ENCODE assay signal across 28 cellular contexts in genomic region chr3:47280519-47280918, GRCh38. TPM values are rescaled to one million over a fixed set of nuclear protein-coding genes. Genes with fewer than 3 reads are reported as not detected.
DNase-seq lines count a peak whose midpoint lies in the region; ATAC-seq, FAIRE-seq and TF ChIP-seq lines count a peak whose summit lies in the region.
"Had no signal": no experiment of that assay in that cellular context is flagged by ENCODE, and none has a peak within 500 bp of the region (broad histone marks: within the 10 kb centered on the region; RNA-seq: fewer than 3 reads in every experiment).

No MANE protein-coding gene starts in this region.

- no peak overlapping the region for H2AFZ ChIP-seq in PC-3 (ENCODE audit: low read length)

- no peak for TF ChIP-seq RAD21 in A549 (conservative IDR thresholded peaks at IDR 0.05 in 1 of 2, IDR thresholded peaks at IDR 0.05 in 1 of 2)

- H3K4me2 ChIP-seq in A549 (peak overlapping the region; percentile 75), PC-3 (ENCODE audit: low read length) (peak overlapping the region; percentile 96)

- intact Hi-C loops in PC-3 (cut with micrococcal nuclease), result loop anchor here (5.0 to 10.0 kb wide), 3 partner anchors 104 to 192 kb away; partner anchors contain the start of genes PTPN23 and SETD2

- CTCF ChIA-PET in A549 (lab: Yijun Ruan, JAX), result interaction anchor here (0.6 kb wide), 1 partner anchor 22 kb away, joined by 3 read pairs; no protein-coding TSS in a partner anchor
- CTCF ChIA-PET in CD8-positive, alpha-beta memory T cell (lab: Charles Lee), result no interaction called here
- CTCF ChIA-PET in PC-3 (lab: Charles Lee), result no interaction called here
- CTCF ChIA-PET in HEK293T (lab: Yijun Ruan, JAX), result no interaction called here

- DNase-seq in A549 (ENCODE audit: low read depth in 1 of 2, low spot score in 1 of 2) (no peak), PC-3 (no peak), mesenteric fat pad (ENCODE audit: low spot score) (peak; percentile 45), HEK293T (ENCODE audit: extremely low spot score) (no peak), NCI-H128 (lab: John Stamatoyannopoulos, UW; ENCODE audit: unreplicated experiment) (no peak), DMS 273 (lab: John Stamatoyannopoulos, UW; ENCODE audit: unreplicated experiment) (no peak)
- DNase-seq in CD8-positive, alpha-beta memory T cell, result no peak
- DNase-seq: activated CD4-positive, alpha-beta T cell treated with anti-CD3 and anti-CD28 coated beads for 4 hours; activated CD8-positive, alpha-beta memory T cell treated with anti-CD3 and anti-CD28 coated beads, Interleukin-2, amount 10 ng/mL, durations not matched to agents 7 days and 5 days; activated naive CD4-positive, alpha-beta T cell; activated T-cell treated with anti-CD3 and anti-CD28 coated beads, Interleukin-2, amount 50 U/mL, for 48 hours; glutamatergic neuron; GOT3; MG63; NCI-H1417; NCI-H2029 treated with DMSO at 0.1 percent for 48 hours; NCI-H2227 treated with DMSO at 0.1 percent for 48 hours; posterior cingulate gyrus; RPMI8226; stimulated activated CD4-positive, alpha-beta T cell treated with anti-CD3 and anti-CD28 coated beads, Interleukin-4, amount 100 ng/mL, for 24 hours; upper lobe of left lung had no signal

- ATAC-seq in A549 (no peak), PC-3 (no peak), HG02840 (IDR thresholded peaks at IDR 0.05; ENCODE audit: low FRiP score, unreplicated experiment) (no peak)
- ATAC-seq: activated CD8-positive, alpha-beta memory T cell treated with anti-CD3 and anti-CD28 coated beads, Interleukin-2, amount 10 ng/mL, durations not matched to agents 7 days and 5 days; sciatic nerve; stimulated activated effector memory CD8-positive, alpha-beta T cell treated with anti-CD3 and anti-CD28 coated beads, Interleukin-12 subunit alpha, Interleukin-12 subunit beta, amount 100 ng/mL, for 72 hours had no signal

- H3K27me3 Mint-ChIP-seq in CD8-positive, alpha-beta memory T cell, result peaks cover 0 to 6% of the 10 kb centered on the region in 2 donors
- H3K27me3 Mint-ChIP-seq: activated CD8-positive, alpha-beta memory T cell treated with anti-CD3 and anti-CD28 coated beads, Interleukin-2, amount 10 ng/mL, durations not matched to agents 7 days and 5 days had no signal

- peaks cover 0 to 16% (median 0%) of the 10 kb centered on the region in 3 donors for H3K36me3 Mint-ChIP-seq in CD8-positive, alpha-beta memory T cell

- H3K36me3 ChIP-seq in CD8-positive, alpha-beta memory T cell (ENCODE audit: insufficient read depth, low read length), result no peaks in the 10 kb centered on the region
- peaks cover 3% of the 10 kb centered on the region; the same call in 1 of the 2 replicates for H3K36me3 ChIP-seq in PC-3 (ENCODE audit: low read depth, low read length)

- no peaks in the 10 kb centered on the region for H3K27me3 ChIP-seq in CD8-positive, alpha-beta memory T cell (ENCODE audit: insufficient read depth, low read length, poor library complexity, severe bottlenecking)
- H3K27me3 ChIP-seq in PC-3 (ENCODE audit: low read length), result no peaks in the 10 kb centered on the region
- H3K27me3 ChIP-seq: MG63, upper lobe of left lung had no signal

- peaks cover 22 to 37% (median 31%) of the 10 kb centered on the region in 3 donors for H3K4me1 Mint-ChIP-seq in CD8-positive, alpha-beta memory T cell

- H3F3A ChIP-seq in PC-3 (ENCODE audit: low read length, unreplicated experiment), result no peaks in the 10 kb centered on the region

- 89% methylated on average over 5 of the region's 5 CpGs for WGBS in A549 (ENCODE audit: missing lambda C conversion rate)

- H3K79me2 ChIP-seq in PC-3 (ENCODE audit: low read length), result peaks cover 49% of the 10 kb centered on the region

- no peak overlapping the region for H3K4me3 ChIP-seq in A549
- H3K4me3 ChIP-seq in CD8-positive, alpha-beta memory T cell (ENCODE audit: low read length), result no peak overlapping the region
- peak overlapping the region; percentile 91; the same call in 1 of the 2 replicates for H3K4me3 ChIP-seq in PC-3 (ENCODE audit: low read length)
- H3K4me3 ChIP-seq: MG63 had no signal

- H3K4me1 ChIP-seq in A549 (peaks cover 13% of the 10 kb centered on the region), PC-3 (ENCODE audit: insufficient read depth, low read length) (peaks cover 12% of the 10 kb centered on the region)
- H3K4me1 ChIP-seq in CD8-positive, alpha-beta memory T cell (ENCODE audit: insufficient read depth, low read length), result peaks cover 32% of the 10 kb centered on the region

- H3K27ac ChIP-seq in A549 (no peak overlapping the region), PC-3 (ENCODE audit: low read length) (no peak overlapping the region)
- H3K27ac ChIP-seq in CD8-positive, alpha-beta memory T cell (ENCODE audit: low read depth, low read length), result no peak overlapping the region

- H4K20me1 ChIP-seq in PC-3 (ENCODE audit: low read length), result no peaks in the 10 kb centered on the region; the same call in 1 of the 2 replicates

- FAIRE-seq in A549 (lab: Jason Lieb, UNC), result no peak
- FAIRE-seq: D721Med, keratinocyte had no signal

- no peaks in the 10 kb centered on the region for H3K9me2 ChIP-seq in PC-3 (replicated peaks; ENCODE audit: low read length)

- BruUV-seq in PC-3 (replicated peaks; lab: Mats Ljungman, UMichigan), result no TSS peak

- no peaks in the 10 kb centered on the region for H3K9me3 Mint-ChIP-seq in CD8-positive, alpha-beta memory T cell
- H3K9me3 Mint-ChIP-seq: CD14-positive monocyte; stimulated activated effector memory CD8-positive, alpha-beta T cell treated with anti-CD3 and anti-CD28 coated beads, Interleukin-12 subunit alpha, Interleukin-12 subunit beta, amount 100 ng/mL, for 72 hours; T-helper 1 cell treated with Interleukin-12 subunit alpha and Interleukin-12 subunit beta and Interleukin-4 antibody, amounts not matched to agents 30 μg/mL and 1 μg/mL, for 36 hours had no signal

- no peak for TF ChIP-seq POLR2A in A549 (IDR thresholded peaks at IDR 0.05; ENCODE audit: low read length)

- no peak for TF ChIP-seq CTCF in A549 (IDR thresholded peaks at IDR 0.05)
- TF ChIP-seq CTCF in PC-3 (conservative IDR thresholded peaks at IDR 0.05; ENCODE audit: low read depth, low read length), result no peak

- H3K4me3 Mint-ChIP-seq in CD8-positive, alpha-beta memory T cell, result peak overlapping the region in 3 of 7 donors; percentile 8 to 99 (median 95)
- H3K4me3 Mint-ChIP-seq: activated CD8-positive, alpha-beta memory T cell treated with anti-CD3 and anti-CD28 coated beads, Interleukin-2, amount 10 ng/mL, durations not matched to agents 7 days and 5 days; CD14-positive monocyte; stimulated activated effector memory CD8-positive, alpha-beta T cell treated with anti-CD3 and anti-CD28 coated beads, Interleukin-12 subunit alpha, Interleukin-12 subunit beta, amount 100 ng/mL, for 72 hours had no signal

- H3K9ac ChIP-seq in PC-3 (ENCODE audit: low read length), result no peak overlapping the region

- H3K9me3 ChIP-seq in A549 (no peaks in the 10 kb centered on the region), PC-3 (ENCODE audit: low read length) (no peaks in the 10 kb centered on the region)
- no peaks in the 10 kb centered on the region for H3K9me3 ChIP-seq in CD8-positive, alpha-beta memory T cell (ENCODE audit: low read length)
- H3K9me3 ChIP-seq: MG63, upper lobe of left lung had no signal

- H3K27ac Mint-ChIP-seq in CD8-positive, alpha-beta memory T cell, result peak overlapping the region in 7 of 8 donors; percentile 14 to 100 (median 79)
- H3K27ac Mint-ChIP-seq: activated CD8-positive, alpha-beta memory T cell treated with anti-CD3 and anti-CD28 coated beads, Interleukin-2, amount 10 ng/mL, durations not matched to agents 7 days and 5 days; T-helper 1 cell treated with Interleukin-12 subunit alpha and Interleukin-12 subunit beta and Interleukin-4 antibody, amounts not matched to agents 30 μg/mL and 1 μg/mL, for 36 hours had no signal

- no peak for TF ChIP-seq EP300 in A549 (IDR thresholded peaks at IDR 0.05)

- POLR2A ChIA-PET in A549 (lab: Yijun Ruan, JAX) (no interaction called here), PC-3 (lab: Charles Lee; ENCODE audit: unreplicated experiment) (interaction anchor here (0.6 kb wide), 1 partner anchor 59 kb away, joined by 8 read pairs; no protein-coding TSS in a partner anchor), HEK293T (lab: Yijun Ruan, JAX) (no interaction called here)
- POLR2A ChIA-PET in CD8-positive, alpha-beta memory T cell (lab: Charles Lee), result no interaction called here

TF ChIP-seq in HEK293T, 16 proteins besides CTCF, POLR2A, EP300 and RAD21:
- TF ChIP-seq FOXM1 (IDR thresholded peaks at IDR 0.05; ENCODE audit: borderline replicate concordance) (no peak), FOXA1 (IDR thresholded peaks at IDR 0.05) (no peak), SUZ12 (IDR thresholded peaks at IDR 0.05) (no peak), ARNT (IDR thresholded peaks at IDR 0.05) (no peak), HDGF (IDR thresholded peaks at IDR 0.05; ENCODE audit: borderline replicate concordance) (no peak), CTBP1 (IDR thresholded peaks at IDR 0.05; ENCODE audit: borderline replicate concordance) (no peak)
- TF ChIP-seq, protein P1, sequence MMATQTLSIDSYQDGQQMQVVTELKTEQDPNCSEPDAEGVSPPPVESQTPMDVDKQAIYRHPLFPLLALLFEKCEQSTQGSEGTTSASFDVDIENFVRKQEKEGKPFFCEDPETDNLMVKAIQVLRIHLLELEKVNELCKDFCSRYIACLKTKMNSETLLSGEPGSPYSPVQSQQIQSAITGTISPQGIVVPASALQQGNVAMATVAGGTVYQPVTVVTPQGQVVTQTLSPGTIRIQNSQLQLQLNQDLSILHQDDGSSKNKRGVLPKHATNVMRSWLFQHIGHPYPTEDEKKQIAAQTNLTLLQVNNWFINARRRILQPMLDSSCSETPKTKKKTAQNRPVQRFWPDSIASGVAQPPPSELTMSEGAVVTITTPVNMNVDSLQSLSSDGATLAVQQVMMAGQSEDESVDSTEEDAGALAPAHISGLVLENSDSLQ (IDR thresholded peaks at IDR 0.05), result no peak

RNA-seq across cellular contexts. Expression of gene KIF9, which starts 2.1 kb away (rescaled TPM):
- polyA plus RNA-seq in A549 (2011; rRNA removed) (8.9 and 15.5 TPM in 2 replicates), A549 (2017; fragmentation: RNase III; extraction: RNeasy Plus Mini Kit Qiagen cat#74134 plus additional on column Dnase treatment) (12.6 to 16.6 TPM (median 14.0 TPM) in 3 replicates)
- 8.4 and 11.2 TPM in 2 replicates for polyA plus RNA-seq in A549 (2012; cell fraction: cytosol; rRNA removed)
- polyA plus RNA-seq in A549 (2012; cell fraction: nucleus; rRNA removed), result 5.4 and 9.7 TPM in 2 replicates
- polyA minus RNA-seq in A549 (2011; rRNA and poly(A)+ RNA removed), result 4.3 and 5.9 TPM in 2 replicates
- total RNA-seq in CD8-positive, alpha-beta memory T cell, result 1 to 10 TPM; 5.8 to 7.2 TPM
- polyA plus RNA-seq in CD8-positive, alpha-beta memory T cell, result 7.6 TPM
- total RNA-seq in PC-3 (2014; rRNA removed) (16.2 and 22.7 TPM in 2 replicates), mesenteric fat pad (4.9 TPM)

RNA-seq across cellular contexts. Expression of gene KLHL18, which starts 2.2 kb away (rescaled TPM):
- 18.5 and 20.7 TPM in 2 replicates for polyA plus RNA-seq in A549 (2011; rRNA removed)
- polyA plus RNA-seq in A549 (2012; cell fraction: cytosol; rRNA removed), result 27.2 and 40.0 TPM in 2 replicates
- 28.0 and 29.4 TPM in 2 replicates for polyA plus RNA-seq in A549 (2012; cell fraction: nucleus; rRNA removed)
- polyA plus RNA-seq in A549 (2017; fragmentation: RNase III; extraction: RNeasy Plus Mini Kit Qiagen cat#74134 plus additional on column Dnase treatment), result 13.6 to 16.2 TPM (median 14.3 TPM) in 3 replicates
- polyA minus RNA-seq in A549 (2011; rRNA and poly(A)+ RNA removed), result 22.5 and 28.6 TPM in 2 replicates
- 10 to 100 TPM; 44.5 to 46.8 TPM for total RNA-seq in CD8-positive, alpha-beta memory T cell
- polyA plus RNA-seq in CD8-positive, alpha-beta memory T cell, result 14.2 TPM
- 28.6 and 36.5 TPM in 2 replicates for total RNA-seq in PC-3 (2014; rRNA removed)
- 33.7 TPM for total RNA-seq in mesenteric fat pad
